In genomic region chr20:10516529-10516928, GRCh38 we compare ENCODE assay signal across 29 cellular contexts.
"Had no signal": no experiment of that assay in that cellular context is flagged by ENCODE, and none has a peak within 500 bp of the region (broad histone marks: within the 10 kb centered on the region; RNA-seq: fewer than 3 reads in every experiment).

No MANE protein-coding gene starts in this region.

- H3K27me3 ChIP-seq: left lung, ovary, right atrium auricular region, stomach, testis, thyroid gland, transverse colon, upper lobe of left lung, vagina had no signal

- H3K27ac ChIP-seq: left lung, ovary, right atrium auricular region, skin epidermis, stomach, testis, thyroid gland, transverse colon, upper lobe of left lung had no signal

- DNase-seq: hypothalamus; immature natural killer cell; kidney; left colon; left lung; mesendoderm; naive thymus-derived CD4-positive, alpha-beta T cell; occipital lobe; ovary; stimulated activated CD4-positive, alpha-beta T cell treated with anti-CD3 and anti-CD28 coated beads, Interleukin-12 subunit alpha, Interleukin-12 subunit beta, amount 100 ng/mL, for 4 hours; stimulated activated CD4-positive, alpha-beta T cell treated with anti-CD3 and anti-CD28 coated beads, Interleukin-15, amount 100 ng/mL, for 24 hours; stimulated activated CD4-positive, alpha-beta T cell treated with anti-CD3 and anti-CD28 coated beads, Interleukin-2, amount 100 ng/mL, for 24 hours; stimulated activated CD4-positive, alpha-beta T cell treated with anti-CD3 and anti-CD28 coated beads, Interleukin-4, amount 100 ng/mL, for 1 hour; stimulated activated naive B cell treated with anti-CD40 and anti-IgM and Interleukin-4, amounts not matched to agents 10 μg/mL and 1 μg/mL and 100 μg/mL, for 72 hours; stimulated activated naive CD8-positive, alpha-beta T cell treated with anti-CD3 and anti-CD28 coated beads, Interleukin-15, Interleukin-2, amounts not matched to agents 100 U/mL and 50 U/mL, for 24 hours; stomach; testis; thyroid gland; transverse colon; upper lobe of left lung had no signal

- H3K9me3 Mint-ChIP-seq: immature natural killer cell; natural killer cell treated with Interleukin-12 subunit alpha and Interleukin-12 subunit beta and Interleukin-15 and Interleukin-18, amount 100 ng/mL, for 72 hours; neural crest cell; stimulated activated naive B cell treated with anti-CD40 and anti-IgM and Interleukin-4, amounts not matched to agents 10 μg/mL and 1 μg/mL and 100 μg/mL, for 72 hours had no signal

- H3K36me3 ChIP-seq: left lung, ovary, right atrium auricular region, stomach, thyroid gland, transverse colon, upper lobe of left lung, vagina had no signal

- H3K27ac Mint-ChIP-seq: mesothelial cell of epicardium; stimulated activated naive B cell treated with anti-CD40 and anti-IgM and Interleukin-4, amounts not matched to agents 10 μg/mL and 1 μg/mL and 100 μg/mL, for 72 hours had no signal

- H3K4me3 ChIP-seq: left lung, lung, ovary, right atrium auricular region, skin epidermis, stomach, testis, thyroid gland, transverse colon, upper lobe of left lung, vagina had no signal

- H3K9me3 ChIP-seq: left lung, ovary, right atrium auricular region, stomach, testis, thyroid gland, transverse colon, upper lobe of left lung, vagina had no signal

- H3K4me3 Mint-ChIP-seq: mesothelial cell of epicardium; naive thymus-derived CD4-positive, alpha-beta T cell; natural killer cell treated with Interleukin-12 subunit alpha and Interleukin-12 subunit beta and Interleukin-15 and Interleukin-18, amount 100 ng/mL, for 72 hours; neural crest cell; stimulated activated naive B cell treated with anti-CD40 and anti-IgM and Interleukin-4, amounts not matched to agents 10 μg/mL and 1 μg/mL and 100 μg/mL, for 72 hours had no signal

- H3K36me3 Mint-ChIP-seq: natural killer cell treated with Interleukin-12 subunit alpha and Interleukin-12 subunit beta and Interleukin-15 and Interleukin-18, amount 100 ng/mL, for 72 hours had no signal

- ATAC-seq: left colon; left lung; naive thymus-derived CD4-positive, alpha-beta T cell; natural killer cell treated with Interleukin-12 subunit alpha and Interleukin-12 subunit beta and Interleukin-15 and Interleukin-18, amount 100 ng/mL, for 72 hours; sciatic nerve; stimulated activated naive B cell treated with anti-CD40 and anti-IgM and Interleukin-4, amounts not matched to agents 10 μg/mL and 1 μg/mL and 100 μg/mL, for 72 hours; stimulated activated naive CD8-positive, alpha-beta T cell treated with anti-CD3 and anti-CD28 coated beads, Interleukin-15, Interleukin-2, amounts not matched to agents 100 U/mL and 50 U/mL, for 24 hours had no signal

- H3K27me3 Mint-ChIP-seq: naive thymus-derived CD4-positive, alpha-beta T cell; natural killer cell treated with Interleukin-12 subunit alpha and Interleukin-12 subunit beta and Interleukin-15 and Interleukin-18, amount 100 ng/mL, for 72 hours; progenitor cell of endocrine pancreas; stimulated activated naive B cell treated with anti-CD40 and anti-IgM and Interleukin-4, amounts not matched to agents 10 μg/mL and 1 μg/mL and 100 μg/mL, for 72 hours had no signal
